Comparison of ENCODE assay signal across 28 cellular contexts in genomic region chr5:150172147-150172546, GRCh38. TPM values are rescaled to one million over a fixed set of nuclear protein-coding genes. Genes with fewer than 3 reads are reported as not detected.
DNase-seq lines count a peak whose midpoint lies in the region; ATAC-seq, FAIRE-seq and TF ChIP-seq lines count a peak whose summit lies in the region.
"Had no signal": no experiment of that assay in that cellular context is flagged by ENCODE, and none has a peak within 500 bp of the region (broad histone marks: within the 10 kb centered on the region; RNA-seq: fewer than 3 reads in every experiment).

No MANE protein-coding gene starts in this region.

- H3K9ac ChIP-seq in astrocyte (ENCODE audit: low read length) (no peak overlapping the region), neuronal stem cell (ENCODE audit: low read depth, low read length, poor library complexity) (no peak overlapping the region)
- H3K9ac ChIP-seq: KMS-11 had no signal

- H2AFZ ChIP-seq in astrocyte (ENCODE audit: low read depth, low read length): no peak overlapping the region
- H2AFZ ChIP-seq in neuronal stem cell (ENCODE audit: low read length): no peak overlapping the region
- H2AFZ ChIP-seq in osteoblast (ENCODE audit: low read length): no peak overlapping the region

- no peak overlapping the region for H2BK12ac ChIP-seq in neuronal stem cell (ENCODE audit: low read length)

- DNase-seq in ELR (ENCODE audit: low read depth): peak; percentile 34
- DNase-seq in astrocyte (ENCODE audit: low read depth): peak; percentile 39
- DNase-seq in fibroblast of mammary gland (ENCODE audit: low read depth): peak; percentile 72
- DNase-seq in neuronal stem cell (ENCODE audit: low spot score): no peak
- no peak for DNase-seq in osteoblast (ENCODE audit: insufficient read length, low spot score, missing footprints)
- DNase-seq in GF-D8 (lab: John Stamatoyannopoulos, UW): no peak
- DNase-seq: activated CD4-positive, alpha-beta memory T cell treated with anti-CD3 and anti-CD28 coated beads, Interleukin-2, amount 10 ng/mL, durations not matched to agents 7 days and 5 days; activated CD4-positive, CD25-positive, alpha-beta regulatory T cell; activated effector memory CD4-positive, alpha-beta T cell treated with Interleukin-2 at 50 U/mL for 16 hours; BE2C; mammary epithelial cell; MV-4-11; NCI-H2171; NCI-H524 treated with DMSO at 0.1 percent for 48 hours; stimulated activated CD4-positive, alpha-beta T cell treated with anti-CD3 and anti-CD28 coated beads, Interleukin-2, amount 100 ng/mL, for 24 hours had no signal

- no peaks in the 10 kb centered on the region for H3K36me3 ChIP-seq in astrocyte (ENCODE audit: insufficient read depth, low read length)
- H3K36me3 ChIP-seq in neuronal stem cell (replicated peaks in 1 of 2; ENCODE audit: control insufficient read depth in 2 of 2, insufficient read depth in 2 of 2, low read length in 2 of 2): no peaks in the 10 kb centered on the region
- no peaks in the 10 kb centered on the region for H3K36me3 ChIP-seq in osteoblast (ENCODE audit: insufficient read depth, low read length)
- H3K36me3 ChIP-seq: BE2C, thoracic aorta had no signal

- ATAC-seq in HG03565 (IDR thresholded peaks at IDR 0.05; ENCODE audit: unreplicated experiment) (no peak), GM18909 (IDR thresholded peaks at IDR 0.05; ENCODE audit: poor library complexity, unreplicated experiment) (no peak)
- ATAC-seq: A549; stimulated activated memory B cell treated with anti-CD40 and anti-IgM and Interleukin-4, amounts not matched to agents 10 μg/mL and 1 μg/mL and 100 μg/mL, for 72 hours had no signal

- H3K9me3 Mint-ChIP-seq in astrocyte (ENCODE audit: unreplicated experiment): peaks cover 3% of the 10 kb centered on the region
- H3K9me3 Mint-ChIP-seq: activated CD4-positive, alpha-beta memory T cell treated with anti-CD3 and anti-CD28 coated beads, Interleukin-2, amount 10 ng/mL, durations not matched to agents 7 days and 5 days; stimulated activated memory B cell treated with anti-CD40 and anti-IgM and Interleukin-4, amounts not matched to agents 10 μg/mL and 1 μg/mL and 100 μg/mL, for 72 hours had no signal

- no peak overlapping the region for H3K14ac ChIP-seq in neuronal stem cell (ENCODE audit: low read length)

- no peak overlapping the region for H2BK120ac ChIP-seq in neuronal stem cell (ENCODE audit: low read depth, low read length)

- H3K4ac ChIP-seq in neuronal stem cell (ENCODE audit: low read length): no peak overlapping the region

- H3K27me3 ChIP-seq in astrocyte (ENCODE audit: insufficient read depth, low read length): peaks cover 27% of the 10 kb centered on the region
- peaks cover 2 to 40% (median 28%) of the 10 kb centered on the region in 3 experiments for H3K27me3 ChIP-seq in neuronal stem cell (ENCODE audit: control insufficient read depth in 3 of 3, insufficient read depth in 3 of 3, low read depth in 1 of 3, low read length in 3 of 3)
- no peaks in the 10 kb centered on the region for H3K27me3 ChIP-seq in osteoblast (ENCODE audit: insufficient read depth, low read length)
- H3K27me3 ChIP-seq: BE2C had no signal

- no peaks in the 10 kb centered on the region for H3K79me2 ChIP-seq in astrocyte (ENCODE audit: insufficient read depth, low read length)
- H3K79me2 ChIP-seq in osteoblast (ENCODE audit: insufficient read depth, low read length): no peaks in the 10 kb centered on the region

- no peaks in the 10 kb centered on the region for H3K9me3 ChIP-seq in astrocyte (ENCODE audit: insufficient read depth, low read depth, low read length)
- H3K9me3 ChIP-seq in neuronal stem cell (replicated peaks in 1 of 2; ENCODE audit: control insufficient read depth in 2 of 2, insufficient read depth in 1 of 2, low read depth in 1 of 2, low read length in 2 of 2): no peaks in the 10 kb centered on the region
- H3K9me3 ChIP-seq in osteoblast (ENCODE audit: low read depth, low read length): no peaks in the 10 kb centered on the region
- H3K9me3 ChIP-seq: A549, BE2C, thoracic aorta had no signal

- no peak overlapping the region for H3K18ac ChIP-seq in neuronal stem cell (ENCODE audit: low read length)

- H3K27ac ChIP-seq in astrocyte (ENCODE audit: low read depth, low read length): no peak overlapping the region
- no peak overlapping the region for H3K27ac ChIP-seq in neuronal stem cell (replicated peaks; ENCODE audit: low read length)
- H3K27ac ChIP-seq in osteoblast (ENCODE audit: low read depth, low read length): no peak overlapping the region
- H3K27ac ChIP-seq: A549, KMS-11, thoracic aorta had no signal

- no peak overlapping the region for H3K23ac ChIP-seq in neuronal stem cell (ENCODE audit: low read depth, low read length, poor library complexity)

- H3K79me1 ChIP-seq in neuronal stem cell (ENCODE audit: low read depth, low read length): no peaks in the 10 kb centered on the region

- H3K36me3 Mint-ChIP-seq in astrocyte (ENCODE audit: low read depth, unreplicated experiment): peaks cover 3% of the 10 kb centered on the region
- H3K36me3 Mint-ChIP-seq: stimulated activated memory B cell treated with anti-CD40 and anti-IgM and Interleukin-4, amounts not matched to agents 10 μg/mL and 1 μg/mL and 100 μg/mL, for 72 hours had no signal

- no CpG with 5 or more reads among the region's 2 CpGs for WGBS in neuronal stem cell (ENCODE audit: extremely low coverage in 2 of 2, insufficient read length in 2 of 2, insufficient replicate concordance in 1 of 2), 2 donors

- H3K27me3 Mint-ChIP-seq in astrocyte (ENCODE audit: low read depth, unreplicated experiment): peaks cover 71% of the 10 kb centered on the region

- no peak overlapping the region for H3K4me3 Mint-ChIP-seq in astrocyte (ENCODE audit: unreplicated experiment)
- H3K4me3 Mint-ChIP-seq: activated CD4-positive, alpha-beta memory T cell treated with anti-CD3 and anti-CD28 coated beads, Interleukin-2, amount 10 ng/mL, durations not matched to agents 7 days and 5 days; stimulated activated memory B cell treated with anti-CD40 and anti-IgM and Interleukin-4, amounts not matched to agents 10 μg/mL and 1 μg/mL and 100 μg/mL, for 72 hours had no signal

- peaks cover 3% of the 10 kb centered on the region for H3K4me1 Mint-ChIP-seq in astrocyte (ENCODE audit: low read depth, unreplicated experiment)
- H3K4me1 Mint-ChIP-seq: activated CD4-positive, alpha-beta memory T cell treated with anti-CD3 and anti-CD28 coated beads, Interleukin-2, amount 10 ng/mL, durations not matched to agents 7 days and 5 days; stimulated activated memory B cell treated with anti-CD40 and anti-IgM and Interleukin-4, amounts not matched to agents 10 μg/mL and 1 μg/mL and 100 μg/mL, for 72 hours had no signal

- H2BK5ac ChIP-seq in neuronal stem cell (ENCODE audit: low read length): no peak overlapping the region

- no peak for TF ChIP-seq CTCF in astrocyte (IDR thresholded peaks at IDR 0.05; ENCODE audit: insufficient read depth, low read depth, low read length)
- no peak for TF ChIP-seq CTCF in fibroblast of mammary gland (conservative IDR thresholded peaks at IDR 0.05; ENCODE audit: control insufficient read depth, insufficient read depth, low read depth, low read length)
- no peak for TF ChIP-seq CTCF in osteoblast (IDR thresholded peaks at IDR 0.05; ENCODE audit: extremely low read depth, low read depth, low read length)

- H4K8ac ChIP-seq in neuronal stem cell (ENCODE audit: low read depth, low read length): no peak overlapping the region

- peaks cover 6% of the 10 kb centered on the region for H3K4me1 ChIP-seq in astrocyte (ENCODE audit: insufficient read depth, low read length)
- H3K4me1 ChIP-seq in neuronal stem cell (ENCODE audit: control insufficient read depth in 2 of 2, insufficient read depth in 1 of 2, low read depth in 1 of 2, low read length in 2 of 2): peaks cover 1 to 13% of the 10 kb centered on the region in 2 donors
- no peaks in the 10 kb centered on the region for H3K4me1 ChIP-seq in osteoblast (ENCODE audit: insufficient read depth, low read length)
- H3K4me1 ChIP-seq: A549 had no signal

- H2AK5ac ChIP-seq in neuronal stem cell (ENCODE audit: low read depth, low read length): peak overlapping the region; percentile 36

- no peak overlapping the region for H2BK15ac ChIP-seq in neuronal stem cell (ENCODE audit: low read length)

- FAIRE-seq in astrocyte (lab: Jason Lieb, UNC): no peak
- FAIRE-seq: A549, H54 had no signal

- H3K4me2 ChIP-seq in astrocyte (ENCODE audit: low read length) (no peak overlapping the region), neuronal stem cell (ENCODE audit: insufficient read depth, low read length, poor library complexity, severe bottlenecking) (no peak overlapping the region), osteoblast (ENCODE audit: insufficient read depth, low read length) (no peak overlapping the region)
- H3K4me2 ChIP-seq: A549, KMS-11 had no signal

- H4K20me1 ChIP-seq in astrocyte (ENCODE audit: insufficient read depth, low read length): no peaks in the 10 kb centered on the region
- H4K20me1 ChIP-seq in osteoblast (ENCODE audit: insufficient read depth, low read length): no peaks in the 10 kb centered on the region

- H3K27ac Mint-ChIP-seq in astrocyte (ENCODE audit: unreplicated experiment): no peak overlapping the region
- H3K27ac Mint-ChIP-seq: activated CD4-positive, alpha-beta memory T cell treated with anti-CD3 and anti-CD28 coated beads, Interleukin-2, amount 10 ng/mL, durations not matched to agents 7 days and 5 days; stimulated activated memory B cell treated with anti-CD40 and anti-IgM and Interleukin-4, amounts not matched to agents 10 μg/mL and 1 μg/mL and 100 μg/mL, for 72 hours had no signal

- no peak overlapping the region for H3K4me3 ChIP-seq in astrocyte (ENCODE audit: insufficient read depth, low read depth, low read length)
- H3K4me3 ChIP-seq in fibroblast of mammary gland (ENCODE audit: control insufficient read depth, low read depth, low read length): no peak overlapping the region
- H3K4me3 ChIP-seq in neuronal stem cell (ENCODE audit: low read length in 2 of 2): no peak overlapping the region
- no peak overlapping the region for H3K4me3 ChIP-seq in osteoblast (ENCODE audit: insufficient read depth, low read length)
- H3K4me3 ChIP-seq: A549, skin epidermis, thoracic aorta had no signal

- H4K91ac ChIP-seq in neuronal stem cell (ENCODE audit: low read depth, low read length, poor library complexity): no peak overlapping the region

RNA-seq across cellular contexts. Expression of gene CDX1, which starts 5.6 kb away (rescaled TPM):
- total RNA-seq in astrocyte: 0.50 TPM in 1 of 2 replicates, not detected in the other
- 0.10 TPM for polyA plus RNA-seq in neuronal stem cell (2013, experiment 1 of 2)
- polyA plus RNA-seq in neuronal stem cell (2013, experiment 2 of 2): 0.10 TPM
- 0.29 and 0.36 TPM in 2 replicates for total RNA-seq in osteoblast
- total RNA-seq: activated CD4-positive, alpha-beta memory T cell treated with anti-CD3 and anti-CD28 coated beads, Interleukin-2, amount 10 ng/mL, durations not matched to agents 7 days and 5 days; dermis microvascular lymphatic vessel endothelial cell; glomerular endothelial cell; mammary epithelial cell; pulmonary artery endothelial cell; thoracic aorta had no signal
- polyA plus RNA-seq: A549, mammary epithelial cell had no signal

RNA-seq across cellular contexts. Expression of gene PDGFRB, which starts 16.5 kb away (rescaled TPM):
- total RNA-seq in astrocyte (78.8 and 96.6 TPM in 2 replicates), osteoblast (531 and 567 TPM in 2 replicates)
- polyA plus RNA-seq in neuronal stem cell (2013, experiment 1 of 2): 11.0 TPM
- 11.2 TPM for polyA plus RNA-seq in neuronal stem cell (2013, experiment 2 of 2)

RNA-seq across cellular contexts. Expression of gene SLC6A7, which starts 17.7 kb away (rescaled TPM):
- total RNA-seq in astrocyte (not detected in 2 replicates), osteoblast (under 0.01 TPM in 1 of 2 replicates, not detected in the other)
- polyA plus RNA-seq in neuronal stem cell (2013, experiment 1 of 2): not detected
- polyA plus RNA-seq in neuronal stem cell (2013, experiment 2 of 2): 0.01 TPM
- total RNA-seq: activated CD4-positive, alpha-beta memory T cell treated with anti-CD3 and anti-CD28 coated beads, Interleukin-2, amount 10 ng/mL, durations not matched to agents 7 days and 5 days; cardiac septum; dermis microvascular lymphatic vessel endothelial cell; glomerular endothelial cell; mammary epithelial cell; pulmonary artery endothelial cell; thoracic aorta had no signal
- polyA plus RNA-seq: A549, adipose tissue, mammary epithelial cell had no signal

Comparison
In these comparisons a context has a peak if more than half of its experiments do, and no peak if none do; other contexts are left out.
1. DNase-seq: peak in ELR (single experiment), astrocyte (single experiment) and fibroblast of mammary gland (single experiment); none in neuronal stem cell (single experiment), osteoblast (single experiment) and GF-D8 (single experiment).